In genomic region chr1:200733907-200734306, GRCh38 we compare ENCODE assay signal across 20 cellular contexts. TPM values are rescaled to one million over a fixed set of nuclear protein-coding genes. Genes with fewer than 3 reads are reported as not detected.
DNase-seq lines count a peak whose midpoint lies in the region; ATAC-seq and TF ChIP-seq lines count a peak whose summit lies in the region.
"Had no signal": no experiment of that assay in that cellular context is flagged by ENCODE, and none has a peak within 500 bp of the region (broad histone marks: within the 10 kb centered on the region; RNA-seq: fewer than 3 reads in every experiment).

No MANE protein-coding gene starts in this region.

- no peak for TF ChIP-seq CTCF in activated CD8-positive, alpha-beta T cell treated with anti-CD3 and anti-CD28 coated beads for 36 hours (IDR thresholded peaks at IDR 0.05)
- no peak for TF ChIP-seq CTCF in astrocyte of the cerebellum (IDR thresholded peaks at IDR 0.05; ENCODE audit: low read depth, low read length, missing control alignments)

- no peak overlapping the region for H3K4me3 ChIP-seq in astrocyte of the cerebellum (ENCODE audit: low read depth, low read length)
- H3K4me3 ChIP-seq: SJCRH30 had no signal

- H3K9me3 Mint-ChIP-seq in activated CD8-positive, alpha-beta T cell treated with anti-CD3 and anti-CD28 coated beads for 36 hours, result no peaks in the 10 kb centered on the region
- H3K9me3 Mint-ChIP-seq in activated CD8-positive, alpha-beta T cell treated with anti-CD3 and anti-CD28 coated beads, Interleukin-2, amount 10 ng/mL, durations not matched to agents 7 days and 5 days (ENCODE audit: insufficient read depth), result no peaks in the 10 kb centered on the region
- H3K9me3 Mint-ChIP-seq: nephron progenitor cell had no signal

- CTCF ChIA-PET in activated CD8-positive, alpha-beta T cell treated with anti-CD3 and anti-CD28 coated beads for 36 hours (lab: Charles Lee), result no interaction called here
- CTCF ChIA-PET in activated CD8-positive, alpha-beta T cell treated with anti-CD3 and anti-CD28 coated beads, Interleukin-2, amount 10 ng/mL, durations not matched to agents 7 days and 5 days (lab: Charles Lee), result no interaction called here
- CTCF ChIA-PET in HEK293T (lab: Yijun Ruan, JAX), result interaction anchor here (0.6 kb wide), 1 partner anchor 112 kb away, joined by 4 read pairs; no protein-coding TSS in a partner anchor

- intact Hi-C loops in activated CD8-positive, alpha-beta T cell treated with anti-CD3 and anti-CD28 coated beads for 36 hours (cut with micrococcal nuclease), result no loop called here

- ATAC-seq in activated CD8-positive, alpha-beta T cell treated with anti-CD3 and anti-CD28 coated beads for 36 hours, result peak; percentile 74
- ATAC-seq in activated CD8-positive, alpha-beta T cell treated with anti-CD3 and anti-CD28 coated beads, Interleukin-2, amount 10 ng/mL, durations not matched to agents 7 days and 5 days, result no peak
- no peak for ATAC-seq in HG02610 (IDR thresholded peaks at IDR 0.05; ENCODE audit: unreplicated experiment)
- ATAC-seq: left cardiac atrium, Panc1, sciatic nerve had no signal

- H3K4me3 Mint-ChIP-seq in activated CD8-positive, alpha-beta T cell treated with anti-CD3 and anti-CD28 coated beads for 36 hours, result no peak overlapping the region
- H3K4me3 Mint-ChIP-seq in activated CD8-positive, alpha-beta T cell treated with anti-CD3 and anti-CD28 coated beads, Interleukin-2, amount 10 ng/mL, durations not matched to agents 7 days and 5 days, result no peak overlapping the region
- H3K4me3 Mint-ChIP-seq: nephron progenitor cell had no signal

- in situ Hi-C loops in astrocyte of the cerebellum (cut with HindIII; ENCODE audit: low sequenced_read_pairs), result no loop called here
- in situ Hi-C loops in ACHN (cut with HindIII; ENCODE audit: low pct_ligation_motif_present, low pct_unique_long_range_greater_than_20kb, low sequenced_read_pairs), result no loop called here

- peaks cover 21% of the 10 kb centered on the region for H3K4me1 Mint-ChIP-seq in activated CD8-positive, alpha-beta T cell treated with anti-CD3 and anti-CD28 coated beads for 36 hours (ENCODE audit: low read depth)
- peaks cover 7% of the 10 kb centered on the region for H3K4me1 Mint-ChIP-seq in activated CD8-positive, alpha-beta T cell treated with anti-CD3 and anti-CD28 coated beads, Interleukin-2, amount 10 ng/mL, durations not matched to agents 7 days and 5 days (ENCODE audit: low read depth)

- no peak overlapping the region for H3K27ac Mint-ChIP-seq in activated CD8-positive, alpha-beta T cell treated with anti-CD3 and anti-CD28 coated beads for 36 hours
- H3K27ac Mint-ChIP-seq in activated CD8-positive, alpha-beta T cell treated with anti-CD3 and anti-CD28 coated beads, Interleukin-2, amount 10 ng/mL, durations not matched to agents 7 days and 5 days, result no peak overlapping the region
- H3K27ac Mint-ChIP-seq: nephron progenitor cell had no signal

- peak; percentile 62 for DNase-seq in activated CD8-positive, alpha-beta T cell treated with anti-CD3 and anti-CD28 coated beads for 36 hours
- DNase-seq in activated CD8-positive, alpha-beta T cell treated with anti-CD3 and anti-CD28 coated beads, Interleukin-2, amount 10 ng/mL, durations not matched to agents 7 days and 5 days, result no peak
- DNase-seq in HEK293T (ENCODE audit: extremely low spot score), result no peak
- peak; percentile 15 for DNase-seq in astrocyte of the cerebellum (ENCODE audit: low read depth)
- peak; percentile 15 to 30 for DNase-seq in stimulated activated CD4-positive, alpha-beta T cell treated with anti-CD3 and anti-CD28 coated beads, Interleukin-4, amount 100 ng/mL, for 48 hours (ENCODE audit: low read depth in 2 of 2)
- DNase-seq in medulla oblongata (ENCODE audit: extremely low spot score), result no peak
- DNase-seq in ACHN, result no peak
- DNase-seq: activated gamma-delta T cell, EL, H7, left cardiac atrium, NCI-H1092, NCI-H2029, NCI-H345, nephron progenitor cell, posterior cingulate gyrus, SJCRH30 had no signal

- no peaks in the 10 kb centered on the region for H3K36me3 Mint-ChIP-seq in activated CD8-positive, alpha-beta T cell treated with anti-CD3 and anti-CD28 coated beads for 36 hours (ENCODE audit: low read depth)
- no peaks in the 10 kb centered on the region for H3K36me3 Mint-ChIP-seq in activated CD8-positive, alpha-beta T cell treated with anti-CD3 and anti-CD28 coated beads, Interleukin-2, amount 10 ng/mL, durations not matched to agents 7 days and 5 days (ENCODE audit: low read depth)

- H3K27me3 Mint-ChIP-seq in activated CD8-positive, alpha-beta T cell treated with anti-CD3 and anti-CD28 coated beads for 36 hours, result peaks cover 7% of the 10 kb centered on the region
- peaks cover 22% of the 10 kb centered on the region for H3K27me3 Mint-ChIP-seq in activated CD8-positive, alpha-beta T cell treated with anti-CD3 and anti-CD28 coated beads, Interleukin-2, amount 10 ng/mL, durations not matched to agents 7 days and 5 days (ENCODE audit: low read depth)

- POLR2A ChIA-PET in activated CD8-positive, alpha-beta T cell treated with anti-CD3 and anti-CD28 coated beads for 36 hours (lab: Charles Lee), result no interaction called here
- POLR2A ChIA-PET in activated CD8-positive, alpha-beta T cell treated with anti-CD3 and anti-CD28 coated beads, Interleukin-2, amount 10 ng/mL, durations not matched to agents 7 days and 5 days (lab: Charles Lee), result no interaction called here
- POLR2A ChIA-PET in HEK293T (lab: Yijun Ruan, JAX), result no interaction called here

TF ChIP-seq in HEK293T, 16 proteins besides CTCF, POLR2A, EP300 and RAD21:
- no peak for TF ChIP-seq LEF1 (IDR thresholded peaks at IDR 0.05; ENCODE audit: borderline replicate concordance)
- TF ChIP-seq PKNOX1 (IDR thresholded peaks at IDR 0.05), result peak; percentile 73

RNA-seq across cellular contexts. Expression of gene CAMSAP2, which starts 4.8 kb away (rescaled TPM):
- total RNA-seq in activated CD8-positive, alpha-beta T cell treated with anti-CD3 and anti-CD28 coated beads for 36 hours, result 1 to 10 TPM; 1.8 to 2.1 TPM
- total RNA-seq in activated CD8-positive, alpha-beta T cell treated with anti-CD3 and anti-CD28 coated beads, Interleukin-2, amount 10 ng/mL, durations not matched to agents 7 days and 5 days, result under 1 TPM in 1 of 2 experiments, not detected in 1; 0.13 TPM

Comparison
In these comparisons a context has a peak if more than half of its experiments do, and no peak if none do; other contexts are left out.
1. DNase-seq: peak in activated CD8-positive, alpha-beta T cell treated with anti-CD3 and anti-CD28 coated beads for 36 hours (single experiment), astrocyte of the cerebellum (single experiment) and stimulated activated CD4-positive, alpha-beta T cell treated with anti-CD3 and anti-CD28 coated beads, Interleukin-4, amount 100 ng/mL, for 48 hours (2 of 2); none in activated CD8-positive, alpha-beta T cell treated with anti-CD3 and anti-CD28 coated beads, Interleukin-2, amount 10 ng/mL, durations not matched to agents 7 days and 5 days (single experiment), HEK293T (single experiment), medulla oblongata (single experiment) and ACHN (single experiment).